In genomic region chr1:32521165-32521564, GRCh38 we compare ENCODE assay signal across 8 cellular contexts. TPM values are rescaled to one million over a fixed set of nuclear protein-coding genes. Genes with fewer than 3 reads are reported as not detected.
DNase-seq lines count a peak whose midpoint lies in the region; ATAC-seq, FAIRE-seq and TF ChIP-seq lines count a peak whose summit lies in the region.
"Had no signal": no experiment of that assay in that cellular context is flagged by ENCODE, and none has a peak within 500 bp of the region (broad histone marks: within the 10 kb centered on the region; RNA-seq: fewer than 3 reads in every experiment).

No MANE protein-coding gene starts in this region.

- H3K36me3 ChIP-seq in ES-I3 (ENCODE audit: insufficient read depth, low read length) (no peaks in the 10 kb centered on the region), kidney (ENCODE audit: control insufficient read depth in 1 of 2, insufficient read depth in 2 of 2, low read length in 2 of 2) (no peaks in the 10 kb centered on the region)
- no peaks in the 10 kb centered on the region for H3K36me3 ChIP-seq in naive thymus-derived CD4-positive, alpha-beta T cell (ENCODE audit: control insufficient read depth in 2 of 3, insufficient read depth in 3 of 3, low read length in 3 of 3)
- H3K36me3 ChIP-seq: cardiac muscle cell had no signal

- DNase-seq in HT-29 (ENCODE audit: low spot score) (peak; percentile 40), kidney (no peak), hippocampal formation (lab: John Stamatoyannopoulos, UW) (no peak)
- no peak for DNase-seq in naive thymus-derived CD4-positive, alpha-beta T cell

- H3K4me1 ChIP-seq in ES-I3 (ENCODE audit: insufficient read depth, low read length) (no peaks in the 10 kb centered on the region), kidney (ENCODE audit: control insufficient read depth in 1 of 2, insufficient read depth in 1 of 2, low read depth in 1 of 2, low read length in 2 of 2) (no peaks in the 10 kb centered on the region)
- H3K4me1 ChIP-seq in naive thymus-derived CD4-positive, alpha-beta T cell (ENCODE audit: control insufficient read depth in 2 of 2, insufficient read depth in 2 of 2, low read length in 2 of 2): no peaks in the 10 kb centered on the region

- POLR2A ChIA-PET in naive thymus-derived CD4-positive, alpha-beta T cell (lab: Charles Lee): no interaction called here

- intact Hi-C loops in naive thymus-derived CD4-positive, alpha-beta T cell (cut with micrococcal nuclease): no loop called here
- intact Hi-C loops in kidney (cut with DNase I): no loop called here

- no peaks in the 10 kb centered on the region for H3K27me3 Mint-ChIP-seq in activated naive CD8-positive, alpha-beta T cell
- H3K27me3 Mint-ChIP-seq in naive thymus-derived CD4-positive, alpha-beta T cell: peaks cover 5 to 19% (median 8%) of the 10 kb centered on the region in 5 donors

- no peak overlapping the region for H3K27ac ChIP-seq in naive thymus-derived CD4-positive, alpha-beta T cell (ENCODE audit: low read depth, low read length)
- H3K27ac ChIP-seq in kidney (ENCODE audit: low read depth in 2 of 2, low read length in 2 of 2): no peak overlapping the region
- H3K27ac ChIP-seq: cardiac muscle cell had no signal

- CTCF ChIA-PET in naive thymus-derived CD4-positive, alpha-beta T cell (lab: Charles Lee): interaction anchor here (0.6 to 1.6 kb wide), 7 partner anchors 9 to 1508 kb away, joined by 3 to 8 read pairs (median 4); no protein-coding TSS in a partner anchor

- no peak overlapping the region for H3K4me3 ChIP-seq in naive thymus-derived CD4-positive, alpha-beta T cell (ENCODE audit: low read length)
- no peak overlapping the region for H3K4me3 ChIP-seq in kidney (ENCODE audit: low read length in 2 of 2)

- peak overlapping the region; percentile 70 for H3K4me3 Mint-ChIP-seq in activated naive CD8-positive, alpha-beta T cell
- H3K4me3 Mint-ChIP-seq in naive thymus-derived CD4-positive, alpha-beta T cell: peak overlapping the region in 9 of 10 donors; percentile 48 to 83 (median 66)

- no peak overlapping the region for H3K27ac Mint-ChIP-seq in activated naive CD8-positive, alpha-beta T cell
- no peak overlapping the region for H3K27ac Mint-ChIP-seq in naive thymus-derived CD4-positive, alpha-beta T cell

- H3K36me3 Mint-ChIP-seq in activated naive CD8-positive, alpha-beta T cell: no peaks in the 10 kb centered on the region
- no peaks in the 10 kb centered on the region for H3K36me3 Mint-ChIP-seq in naive thymus-derived CD4-positive, alpha-beta T cell

- peak overlapping the region; percentile 62; the same call in 1 of the 2 replicates for H3K9ac ChIP-seq in ES-I3 (ENCODE audit: low read depth, low read length)
- H3K9ac ChIP-seq in kidney (ENCODE audit: low read length in 2 of 2): no peak overlapping the region

- no peaks in the 10 kb centered on the region for H3K27me3 ChIP-seq in naive thymus-derived CD4-positive, alpha-beta T cell (ENCODE audit: control insufficient read depth in 2 of 2, insufficient read depth in 2 of 2, low read length in 2 of 2)
- H3K27me3 ChIP-seq: cardiac muscle cell had no signal

- H3K9me3 Mint-ChIP-seq in activated naive CD8-positive, alpha-beta T cell (ENCODE audit: low read depth): no peaks in the 10 kb centered on the region
- peaks cover 0 to 2% (median 0%) of the 10 kb centered on the region in 11 donors for H3K9me3 Mint-ChIP-seq in naive thymus-derived CD4-positive, alpha-beta T cell

- no peaks in the 10 kb centered on the region for H3K9me3 ChIP-seq in ES-I3 (ENCODE audit: control insufficient read depth, insufficient read depth, low read length)
- H3K9me3 ChIP-seq in naive thymus-derived CD4-positive, alpha-beta T cell (ENCODE audit: control insufficient read depth in 2 of 3, low read length in 3 of 3): no peaks in the 10 kb centered on the region
- H3K9me3 ChIP-seq in kidney (ENCODE audit: control insufficient read depth in 1 of 2, low read length in 2 of 2): no peaks in the 10 kb centered on the region

- no peak for FAIRE-seq in kidney (lab: Jason Lieb, UNC)

- TF ChIP-seq CTCF in kidney (IDR thresholded peaks at IDR 0.05; ENCODE audit: borderline replicate concordance, extremely low read depth, insufficient read depth): no peak

- H3K4me1 Mint-ChIP-seq in activated naive CD8-positive, alpha-beta T cell (ENCODE audit: low read depth): peaks cover 4% of the 10 kb centered on the region
- H3K4me1 Mint-ChIP-seq in naive thymus-derived CD4-positive, alpha-beta T cell: peaks cover 0 to 14% (median 5%) of the 10 kb centered on the region in 7 donors

- no peak for ATAC-seq in naive thymus-derived CD4-positive, alpha-beta T cell
- no peak for ATAC-seq in HG02588 (IDR thresholded peaks at IDR 0.05; ENCODE audit: unreplicated experiment)

RNA-seq across cellular contexts. Expression of gene ZBTB8A, which starts 18.1 kb away (rescaled TPM):
- total RNA-seq in HT-29 (2014; rRNA removed; shearing (Covaris generic)): 0.84 and 1.0 TPM in 2 replicates
- total RNA-seq in naive thymus-derived CD4-positive, alpha-beta T cell: under 1 TPM in 1 of 5 experiments, not detected in 4; 0.07 TPM
- not detected for polyA plus RNA-seq in naive thymus-derived CD4-positive, alpha-beta T cell
- total RNA-seq in kidney: 10.4 TPM
- polyA plus RNA-seq in kidney (ENCODE audit: insufficient read depth, low read depth, low replicate concordance): 1.8 TPM

RNA-seq across cellular contexts. Expression of gene ZBTB8B, which starts 56.3 kb away (rescaled TPM):
- not detected in 2 replicates for total RNA-seq in HT-29 (2014; rRNA removed; shearing (Covaris generic))
- total RNA-seq in naive thymus-derived CD4-positive, alpha-beta T cell: under 1 TPM in 1 of 5 experiments, not detected in 4; 0.02 TPM
- polyA plus RNA-seq in naive thymus-derived CD4-positive, alpha-beta T cell: not detected
- total RNA-seq in kidney: 0.03 TPM
- polyA plus RNA-seq in kidney (ENCODE audit: insufficient read depth, low read depth, low replicate concordance): 0.06 TPM
